6 cellular contexts compared by ENCODE assay signal in the genomic region with DNA sequence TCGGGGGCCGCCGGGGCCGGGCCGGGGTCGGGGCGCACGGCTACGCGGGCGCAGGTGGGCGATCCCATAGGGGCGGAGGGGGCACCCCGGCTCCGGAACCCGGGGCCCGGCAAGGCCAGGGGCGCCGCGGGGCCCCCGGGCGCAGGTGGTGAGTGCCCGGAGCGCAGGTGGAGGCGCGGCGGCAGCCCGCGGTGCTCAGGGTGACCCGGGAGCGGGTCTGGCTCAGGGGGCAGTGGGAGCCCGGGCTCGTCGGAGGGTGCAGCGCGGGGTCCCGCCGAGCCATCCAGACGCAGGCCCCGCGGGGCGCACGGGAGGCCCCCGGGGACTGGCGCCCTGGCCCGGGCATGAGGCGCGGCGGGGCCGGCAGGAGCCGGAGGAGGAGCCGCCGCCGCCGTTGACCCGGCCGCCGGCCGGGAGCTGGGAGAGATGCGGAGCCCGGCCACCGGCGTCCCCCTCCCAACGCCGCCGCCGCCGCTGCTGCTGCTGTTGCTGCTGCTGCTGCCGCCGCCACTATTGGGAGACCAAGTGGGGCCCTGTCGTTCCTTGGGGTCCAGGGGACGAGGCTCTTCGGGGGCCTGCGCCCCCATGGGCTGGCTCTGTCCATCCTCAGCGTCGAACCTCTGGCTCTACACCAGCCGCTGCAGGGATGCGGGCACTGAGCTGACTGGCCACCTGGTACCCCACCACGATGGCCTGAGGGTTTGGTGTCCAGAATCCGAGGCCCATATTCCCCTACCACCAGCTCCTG. TPM values are rescaled to one million over a fixed set of nuclear protein-coding genes. Genes with fewer than 3 reads are reported as not detected.
DNase-seq lines count a peak whose midpoint lies in the region; ATAC-seq, FAIRE-seq and TF ChIP-seq lines count a peak whose summit lies in the region.

No MANE protein-coding gene starts in this region.

- no peak overlapping the region for H3K9ac ChIP-seq in mammary epithelial cell (ENCODE audit: insufficient read depth, low read length)

- TF ChIP-seq CTCF in mammary epithelial cell (conservative IDR thresholded peaks at IDR 0.05 in 1 of 2, IDR thresholded peaks at IDR 0.05 in 1 of 2; ENCODE audit: extremely low read depth in 1 of 2, insufficient read depth in 1 of 2, low read depth in 1 of 2, low read length in 2 of 2) (no peak), osteoblast (IDR thresholded peaks at IDR 0.05; ENCODE audit: extremely low read depth, low read depth, low read length) (no peak)

- H3K27ac ChIP-seq in mammary epithelial cell (ENCODE audit: insufficient read depth, low read depth, low read length) (no peak overlapping the region), osteoblast (ENCODE audit: low read depth, low read length) (no peak overlapping the region)

- ATAC-seq in HG02981 (IDR thresholded peaks at IDR 0.05; ENCODE audit: unreplicated experiment): peak; percentile 19

- H3K4me2 ChIP-seq in mammary epithelial cell (ENCODE audit: insufficient read depth, low read depth, low read length) (peak overlapping the region; percentile 79), osteoblast (ENCODE audit: insufficient read depth, low read length) (peak overlapping the region; percentile 77)

- peaks cover 27% of the 10 kb centered on the region for H3K79me2 ChIP-seq in mammary epithelial cell (ENCODE audit: insufficient read depth, low read length)
- H3K79me2 ChIP-seq in osteoblast (ENCODE audit: insufficient read depth, low read length): no peaks in the 10 kb centered on the region

- no peaks in the 10 kb centered on the region for H3K36me3 ChIP-seq in mammary epithelial cell (ENCODE audit: insufficient read depth, low read length)
- H3K36me3 ChIP-seq in osteoblast (ENCODE audit: insufficient read depth, low read length): no peaks in the 10 kb centered on the region

- TF ChIP-seq POLR2A in GM12891 (IDR thresholded peaks at IDR 0.05; ENCODE audit: low read depth, low read length): no peak

- peak; percentile 51 for DNase-seq in GM12891 (ENCODE audit: insufficient read length, low spot score)
- no peak for DNase-seq in mammary epithelial cell
- DNase-seq in osteoblast (ENCODE audit: insufficient read length, low spot score, missing footprints): peak; percentile 95
- no peak for DNase-seq in KG1 (lab: John Stamatoyannopoulos, UW)
- no peak for DNase-seq in NCI-H524 treated with DMSO at 0.1 percent for 48 hours (lab: John Stamatoyannopoulos, UW)

- no peak for FAIRE-seq in GM12891 (lab: Jason Lieb, UNC)

- in situ Hi-C loops in mammary epithelial cell (cut with MboI; ENCODE audit: low sequenced_read_pairs in 2 of 2): no loop called here

- dilution Hi-C loops in mammary epithelial cell (cut with HindIII; ENCODE audit: low sequenced_read_pairs): no loop called here

- BruUV-seq in mammary epithelial cell (replicated peaks; lab: Mats Ljungman, UMichigan): no TSS peak

- intact Hi-C loops in mammary epithelial cell (cut with micrococcal nuclease): loop anchor here (1.0 kb wide), 1 partner anchor 10 kb away; no protein-coding TSS in a partner anchor

- H3K27me3 ChIP-seq in mammary epithelial cell (ENCODE audit: insufficient read depth, low read length): no peaks in the 10 kb centered on the region
- no peaks in the 10 kb centered on the region for H3K27me3 ChIP-seq in osteoblast (ENCODE audit: insufficient read depth, low read length)

- H3K4me3 ChIP-seq in mammary epithelial cell (replicated peaks in 1 of 3; ENCODE audit: insufficient read depth in 1 of 3, low read depth in 2 of 3, low read length in 3 of 3) (peak overlapping the region; percentile 36 to 60 (median 54)), osteoblast (ENCODE audit: insufficient read depth, low read length) (peak overlapping the region; percentile 65)

- H3K4me1 ChIP-seq in mammary epithelial cell (ENCODE audit: insufficient read depth, low read length): peaks cover 32% of the 10 kb centered on the region
- peaks cover 20% of the 10 kb centered on the region for H3K4me1 ChIP-seq in osteoblast (ENCODE audit: insufficient read depth, low read length)

- H3K9me3 ChIP-seq in mammary epithelial cell (replicated peaks; ENCODE audit: insufficient read depth, low read length): no peaks in the 10 kb centered on the region
- no peaks in the 10 kb centered on the region for H3K9me3 ChIP-seq in osteoblast (ENCODE audit: low read depth, low read length)

- H4K20me1 ChIP-seq in mammary epithelial cell (ENCODE audit: insufficient read depth, low read length) (no peaks in the 10 kb centered on the region), osteoblast (ENCODE audit: insufficient read depth, low read length) (no peaks in the 10 kb centered on the region)

- 3% methylated on average over 4 of the region's 80 CpGs for WGBS in mammary epithelial cell (ENCODE audit: low coverage, missing lambda C conversion rate)

- H2AFZ ChIP-seq in mammary epithelial cell (ENCODE audit: low read depth, low read length) (peak overlapping the region; percentile 64), osteoblast (ENCODE audit: low read length) (peak overlapping the region; percentile 22)

- CTCF ChIA-PET in mammary epithelial cell (lab: Charles Lee; ENCODE audit: low non-redundant PET): no interaction called here

TF ChIP-seq in GM12891, 5 proteins besides CTCF, POLR2A, EP300 and RAD21:
- TF ChIP-seq POU2F2 (IDR thresholded peaks at IDR 0.05; ENCODE audit: low read depth, low read length) (no peak), TAF1 (IDR thresholded peaks at IDR 0.05; ENCODE audit: low read depth, low read length) (no peak), SPI1 (IDR thresholded peaks at IDR 0.05; ENCODE audit: low read depth, low read length) (no peak), PAX5 (IDR thresholded peaks at IDR 0.05; ENCODE audit: insufficient read depth, low read length, severe bottlenecking) (no peak), POLR2AphosphoS5 (IDR thresholded peaks at IDR 0.05; ENCODE audit: low read depth, low read length) (no peak)

RNA-seq across cellular contexts. Expression of a gene that starts 0.5 kb away (rescaled TPM):
- 0.17 TPM for polyA plus RNA-seq in GM12891 (2012; ENCODE audit: low read depth, missing spikeins)
- total RNA-seq in mammary epithelial cell (10 to 100 TPM; 34.7 to 36.0 TPM), osteoblast (1.4 and 1.5 TPM in 2 replicates)
- polyA plus RNA-seq in mammary epithelial cell: 17.4 TPM
- polyA minus RNA-seq in mammary epithelial cell: 49.9 TPM

RNA-seq across cellular contexts. Expression of a gene that starts 33.1 kb away (rescaled TPM):
- 3.6 TPM for polyA plus RNA-seq in GM12891 (2012; ENCODE audit: low read depth, missing spikeins)
- total RNA-seq in mammary epithelial cell (10 to 100 TPM in 1 of 2 donors, 1 to 10 TPM in 1; 4.3 to 24.0 TPM), osteoblast (5.4 and 5.9 TPM in 2 replicates)
- 25.7 TPM for polyA plus RNA-seq in mammary epithelial cell
- polyA minus RNA-seq in mammary epithelial cell: 6.9 TPM

RNA-seq across cellular contexts. Expression of a gene that starts 36.1 kb away (rescaled TPM):
- 100 TPM for polyA plus RNA-seq in GM12891 (2012; ENCODE audit: low read depth, missing spikeins)
- total RNA-seq in mammary epithelial cell: 100 to 1,000 TPM; 349 to 468 TPM
- 282 TPM for polyA plus RNA-seq in mammary epithelial cell
- 291 TPM for polyA minus RNA-seq in mammary epithelial cell
- total RNA-seq in osteoblast: 361 and 392 TPM in 2 replicates

RNA-seq across cellular contexts. Expression of a gene that starts 57.0 kb away (rescaled TPM):
- 0.08 TPM for polyA plus RNA-seq in GM12891 (2012; ENCODE audit: low read depth, missing spikeins)
- total RNA-seq in mammary epithelial cell (1 to 10 TPM in 1 of 2 donors, not detected in 1; 1.7 TPM), osteoblast (not detected in 2 replicates)
- polyA plus RNA-seq in mammary epithelial cell: 2.1 TPM
- not detected for polyA minus RNA-seq in mammary epithelial cell

Comparison
In these comparisons a context has a peak if more than half of its experiments do, and no peak if none do; other contexts are left out.
1. DNase-seq: peak in GM12891 (single experiment) and osteoblast (single experiment); none in mammary epithelial cell (single experiment), KG1 (single experiment) and NCI-H524 treated with DMSO at 0.1 percent for 48 hours (single experiment).
2. RNA of a gene that starts 0.5 kb away (total RNA-seq): 34.7 to 36.0 TPM in mammary epithelial cell; 1.4 to 1.5 TPM in osteoblast; every median in the first group is over 10 times any median in the second.